Comparison of ENCODE assay signal across 8 cellular contexts in genomic region chr16:71882505-71883192, GRCh38. TPM values are rescaled to one million over a fixed set of nuclear protein-coding genes. Genes with fewer than 3 reads are reported as not detected.
DNase-seq lines count a peak whose midpoint lies in the region; ATAC-seq and TF ChIP-seq lines count a peak whose summit lies in the region.

No MANE protein-coding gene starts in this region.

- H3K18ac ChIP-seq in IMR-90 (ENCODE audit: low read depth, low read length), result no peak overlapping the region

- H3K27ac ChIP-seq in IMR-90 (ENCODE audit: insufficient read depth, low read length), result no peak overlapping the region
- peak overlapping the region; percentile 43 for H3K27ac ChIP-seq in RWPE2 (ENCODE audit: poor library complexity, severe bottlenecking)
- H3K27ac ChIP-seq in testis, result peak overlapping the region; percentile 94 to 97

- WGBS in IMR-90 (ENCODE audit: extremely low coverage in 2 of 2, insufficient read length in 1 of 2), 2 experiments, result 0% methylated on average over 1 of the region's 10 CpGs; no CpG with 5 or more reads in 1 of the 2 experiments
- 3 to 8% methylated on average over 10 of the region's 10 CpGs for WGBS in testis, 2 donors

- H3K14ac ChIP-seq in IMR-90 (replicated peaks; ENCODE audit: low read depth, low read length), result no peak overlapping the region

- H2BK120ac ChIP-seq in IMR-90 (ENCODE audit: low read depth, low read length), result no peak overlapping the region

- H3K4me2 ChIP-seq in IMR-90 (ENCODE audit: low read depth, low read length), result peak overlapping the region; percentile 94

- TSS peak; percentile 31 for BruUV-seq in IMR-90 (replicated peaks; lab: Mats Ljungman, UMichigan)

- H2AK5ac ChIP-seq in IMR-90 (ENCODE audit: low read depth, low read length), result no peak overlapping the region

- H3K27me3 ChIP-seq in IMR-90 (ENCODE audit: control insufficient read depth, insufficient read depth, low read length), result no peaks in the 10 kb centered on the region
- no peaks in the 10 kb centered on the region for H3K27me3 ChIP-seq in RWPE2 (ENCODE audit: insufficient read depth, poor library complexity, severe bottlenecking)
- H3K27me3 ChIP-seq in neuron (ENCODE audit: insufficient read depth, low read length), result no peaks in the 10 kb centered on the region
- no peaks in the 10 kb centered on the region for H3K27me3 ChIP-seq in testis

- no peaks in the 10 kb centered on the region for H3K9me3 ChIP-seq in IMR-90 (ENCODE audit: control insufficient read depth, insufficient read depth, low read length)
- H3K9me3 ChIP-seq in RWPE2 (ENCODE audit: severe bottlenecking), result no peaks in the 10 kb centered on the region
- H3K9me3 ChIP-seq in neuron (ENCODE audit: low read length), result no peaks in the 10 kb centered on the region
- no peaks in the 10 kb centered on the region for H3K9me3 ChIP-seq in testis

- ATAC-seq in GM21367 (IDR thresholded peaks at IDR 0.05; ENCODE audit: unreplicated experiment), result peak; percentile 39
- peak; percentile 30; the same call in 1 of the 2 replicates for ATAC-seq in IMR-90 (ENCODE audit: low read depth)
- peak; percentile 72 for ATAC-seq in RWPE2 (ENCODE audit: low read depth)

- no peak overlapping the region for H3K9ac ChIP-seq in IMR-90 (ENCODE audit: low read depth, low read length)

- DNase-seq in CMK (ENCODE audit: low read depth), result peak; percentile 76
- peak; percentile 75 for DNase-seq in IMR-90
- no peak for DNase-seq in RWPE2 (ENCODE audit: low spot score)
- DNase-seq in activated gamma-delta T cell treated with anti-CD3 and anti-CD28 coated beads, Interleukin-2, amount 50 U/mL, for 16 hours (ENCODE audit: low read depth), result peak; percentile 67
- DNase-seq in foreskin fibroblast, result peak; percentile 64 to 89
- DNase-seq in testis, result peak; percentile 87

- H2BK20ac ChIP-seq in IMR-90 (ENCODE audit: low read depth, low read length), result no peak overlapping the region

- peaks cover 2% of the 10 kb centered on the region; the same call in 1 of the 2 replicates for H3K4me1 ChIP-seq in IMR-90 (ENCODE audit: control insufficient read depth, insufficient read depth, low read length)
- H3K4me1 ChIP-seq in RWPE2 (ENCODE audit: insufficient read depth, poor library complexity, severe bottlenecking), result peaks cover 5% of the 10 kb centered on the region
- peaks cover 12% of the 10 kb centered on the region for H3K4me1 ChIP-seq in neuron (ENCODE audit: insufficient read depth, low read length)
- H3K4me1 ChIP-seq in testis, result peaks cover 11% of the 10 kb centered on the region

- H3K36me3 ChIP-seq in IMR-90 (ENCODE audit: control insufficient read depth, insufficient read depth, low read length), result peaks cover 10% of the 10 kb centered on the region
- peaks cover 29% of the 10 kb centered on the region for H3K36me3 ChIP-seq in RWPE2 (ENCODE audit: low read depth)
- H3K36me3 ChIP-seq in neuron (ENCODE audit: insufficient read depth, low read length), result peaks cover 37% of the 10 kb centered on the region
- H3K36me3 ChIP-seq in testis (ENCODE audit: low read depth, missing control alignments), result no peaks in the 10 kb centered on the region

- no peak overlapping the region for H3K4ac ChIP-seq in IMR-90 (ENCODE audit: low read depth, low read length)

- dilution Hi-C loops in IMR-90 (cut with HindIII; ENCODE audit: low sequenced_read_pairs, unreplicated experiment), result no loop called here

- TF ChIP-seq CTCF in IMR-90 (conservative IDR thresholded peaks at IDR 0.05; ENCODE audit: low read depth, low read length) (peak; percentile 81), RWPE2 (IDR thresholded peaks at IDR 0.05; ENCODE audit: poor library complexity, severe bottlenecking) (peak; percentile 92), foreskin fibroblast (IDR thresholded peaks at IDR 0.05; ENCODE audit: low read depth, low read length) (peak; percentile 95), testis (IDR thresholded peaks at IDR 0.05) (peak; percentile 78 to 96 (median 89))

- no peak overlapping the region for H2AK9ac ChIP-seq in IMR-90 (replicated peaks; ENCODE audit: low read depth, low read length, poor library complexity)

- in situ Hi-C loops in IMR-90 (cut with MboI; ENCODE audit: low sequenced_read_pairs), result no loop called here

- no peak overlapping the region for H4K91ac ChIP-seq in IMR-90 (ENCODE audit: insufficient read depth, low read depth, low read length)

- TF ChIP-seq POLR2A in IMR-90 (IDR thresholded peaks at IDR 0.05; ENCODE audit: low read depth, low read length), result no peak
- TF ChIP-seq POLR2A in testis (IDR thresholded peaks at IDR 0.05), result no peak

- H2BK15ac ChIP-seq in IMR-90 (ENCODE audit: low read depth, low read length), result no peak overlapping the region

- peak; percentile 62 for TF ChIP-seq RAD21 in IMR-90 (IDR thresholded peaks at IDR 0.05; ENCODE audit: low read length)

- peak overlapping the region; percentile 86 for H2AFZ ChIP-seq in IMR-90 (replicated peaks; ENCODE audit: low read length, poor library complexity)
- H2AFZ ChIP-seq in neuron (ENCODE audit: low read depth, low read length), result no peak overlapping the region

- no peaks in the 10 kb centered on the region for H3K9me1 ChIP-seq in IMR-90 (ENCODE audit: insufficient read depth, low read length)

- peaks cover 2 to 9% of the 10 kb centered on the region in 2 experiments for H3K79me1 ChIP-seq in IMR-90 (ENCODE audit: low read depth in 1 of 2, low read length in 2 of 2)

- no peaks in the 10 kb centered on the region for H4K20me1 ChIP-seq in IMR-90 (ENCODE audit: insufficient read depth, low read length)

- H3K4me3 ChIP-seq in IMR-90 (ENCODE audit: insufficient read depth, low read depth, low read length), result peak overlapping the region; percentile 52
- peak overlapping the region; percentile 77 for H3K4me3 ChIP-seq in RWPE2 (ENCODE audit: severe bottlenecking)
- peak overlapping the region; percentile 70 to 84 for H3K4me3 ChIP-seq in foreskin fibroblast (ENCODE audit: low read depth in 1 of 2, low read length in 2 of 2)
- peak overlapping the region; percentile 97 for H3K4me3 ChIP-seq in neuron (ENCODE audit: low read length)
- peak overlapping the region; percentile 93 to 98 for H3K4me3 ChIP-seq in testis

- no peak overlapping the region for H4K8ac ChIP-seq in IMR-90 (ENCODE audit: low read depth in 2 of 2, low read length in 2 of 2)

- no peak overlapping the region for H2BK5ac ChIP-seq in IMR-90 (ENCODE audit: low read depth, low read length, poor library complexity, severe bottlenecking)

- CTCF ChIA-PET in IMR-90 (lab: Yijun Ruan, JAX), result interaction anchor here (0.5 to 2.6 kb wide), 14 partner anchors 9 to 318 kb away, joined by 3 to 19 read pairs (median 4); no protein-coding TSS in a partner anchor

- H4K5ac ChIP-seq in IMR-90 (ENCODE audit: low read depth, low read length), result no peak overlapping the region

- no peak overlapping the region for H3K56ac ChIP-seq in IMR-90 (ENCODE audit: extremely low read depth, insufficient read depth, low read length)

- POLR2A ChIA-PET in IMR-90 (lab: Charles Lee; ENCODE audit: unreplicated experiment), result interaction anchor here (0.7 kb wide), 1 partner anchor 100 kb away, joined by 3 read pairs; no protein-coding TSS in a partner anchor

- peak overlapping the region; percentile 30; the same call in 1 of the 2 replicates for H3K23ac ChIP-seq in IMR-90 (ENCODE audit: low read depth, low read length)

- intact Hi-C loops in IMR-90 (cut with micrococcal nuclease), result loop anchor here (5.0 kb wide), 2 partner anchors 75 to 110 kb away; partner anchors contain the start of gene AP1G1
- intact Hi-C loops in testis (cut with DNase I; ENCODE audit: low total_unique reads), result no loop called here

TF ChIP-seq in IMR-90, 13 proteins besides CTCF, POLR2A, EP300 and RAD21:
- peak; percentile 49 for TF ChIP-seq SMC3 (IDR thresholded peaks at IDR 0.05; ENCODE audit: low read depth, low read length)
- no peak for TF ChIP-seq FOS (IDR thresholded peaks at IDR 0.05; ENCODE audit: low read depth, low read length)

RNA-seq across cellular contexts. Expression of gene ZNF821, which starts 1.3 kb away (rescaled TPM):
- 4.4 and 5.9 TPM in 2 replicates for total RNA-seq in IMR-90 (2012; rRNA removed)
- 5.8 and 6.0 TPM in 2 replicates for polyA plus RNA-seq in IMR-90 (2012; rRNA removed)
- polyA plus RNA-seq in IMR-90 (2012; cell fraction: cytosol; rRNA removed), result 6.9 and 8.2 TPM in 2 replicates
- polyA plus RNA-seq in IMR-90 (2012; cell fraction: nucleus; rRNA removed; ENCODE audit: low replicate concordance), result 14.0 and 15.1 TPM in 2 replicates
- total RNA-seq in testis, result 10 to 100 TPM; 30.5 to 57.4 TPM
- 74.3 TPM for polyA plus RNA-seq in testis (ENCODE audit: insufficient read depth, low read depth, low replicate concordance)

RNA-seq across cellular contexts. Expression of gene IST1, which starts 12.7 kb away (rescaled TPM):
- 175 and 186 TPM in 2 replicates for total RNA-seq in IMR-90 (2012; rRNA removed)
- 122 and 134 TPM in 2 replicates for polyA plus RNA-seq in IMR-90 (2012; rRNA removed)
- 52.7 and 72.3 TPM in 2 replicates for polyA plus RNA-seq in IMR-90 (2012; cell fraction: cytosol; rRNA removed)
- 112 and 358 TPM in 2 replicates for polyA plus RNA-seq in IMR-90 (2012; cell fraction: nucleus; rRNA removed; ENCODE audit: low replicate concordance)
- total RNA-seq in testis, result 100 to 1,000 TPM; 301 to 306 TPM
- 236 TPM for polyA plus RNA-seq in testis (ENCODE audit: insufficient read depth, low read depth, low replicate concordance)

RNA-seq across cellular contexts. Expression of gene ATXN1L, which starts 36.9 kb away (rescaled TPM):
- total RNA-seq in IMR-90 (2012; rRNA removed) (5.2 and 5.8 TPM in 2 replicates), testis (10 to 100 TPM; 36.1 to 39.3 TPM)
- polyA plus RNA-seq in IMR-90 (2012; rRNA removed) (8.0 and 9.2 TPM in 2 replicates), testis (ENCODE audit: insufficient read depth, low read depth, low replicate concordance) (36.8 TPM)
- 2.8 and 3.7 TPM in 2 replicates for polyA plus RNA-seq in IMR-90 (2012; cell fraction: cytosol; rRNA removed)
- 14.7 and 27.7 TPM in 2 replicates for polyA plus RNA-seq in IMR-90 (2012; cell fraction: nucleus; rRNA removed; ENCODE audit: low replicate concordance)
